In the genomic region with DNA sequence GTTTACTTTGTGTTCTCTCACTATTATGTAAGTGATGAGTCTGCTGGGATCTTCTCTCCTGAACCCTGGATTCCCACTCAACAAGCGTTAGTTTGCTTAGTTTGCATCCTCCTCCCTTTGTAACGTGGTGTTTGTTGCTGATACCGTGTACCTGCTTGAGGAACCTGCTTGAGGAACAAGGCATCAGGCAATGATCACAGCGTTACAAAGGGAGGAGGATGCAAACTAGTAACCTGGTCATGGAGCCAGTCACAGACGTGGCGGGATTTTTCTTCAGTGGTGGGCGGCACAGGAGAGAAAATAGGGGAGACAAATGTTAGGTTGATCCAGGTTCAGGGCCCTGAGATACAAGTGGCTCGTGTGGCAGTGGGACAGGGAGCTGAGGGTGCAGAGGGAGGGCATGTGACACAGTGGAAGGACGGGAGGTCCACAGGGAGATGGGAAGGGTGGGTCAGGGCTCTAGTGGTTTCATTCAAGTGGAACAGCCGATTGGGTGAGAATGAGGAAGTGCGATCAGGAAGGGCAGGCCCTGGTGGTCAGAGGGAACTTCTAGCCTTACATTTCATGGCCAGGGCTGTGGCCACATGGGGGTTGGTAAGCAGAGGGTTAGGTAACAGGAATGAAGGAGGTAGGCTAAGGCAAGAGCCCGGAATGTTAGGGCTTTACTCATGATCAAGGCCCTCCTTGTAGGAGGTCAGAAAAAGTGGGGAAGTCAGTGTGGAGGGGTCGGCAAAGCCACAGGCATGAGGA, we compare ENCODE assay signal across 9 cellular contexts. TPM values are rescaled to one million over a fixed set of nuclear protein-coding genes. Genes with fewer than 3 reads are reported as not detected.
DNase-seq lines count a peak whose midpoint lies in the region; ATAC-seq and TF ChIP-seq lines count a peak whose summit lies in the region.
"Had no signal": no experiment of that assay in that cellular context is flagged by ENCODE, and none has a peak within 500 bp of the region (broad histone marks: within the 10 kb centered on the region; RNA-seq: fewer than 3 reads in every experiment).

No MANE protein-coding gene starts in this region.

- H3K4me3 ChIP-seq in heart left ventricle (no peak overlapping the region), upper lobe of right lung (no peak overlapping the region)

- ATAC-seq in GM21447 (IDR thresholded peaks at IDR 0.05; ENCODE audit: unreplicated experiment): peak; percentile 74
- ATAC-seq in heart left ventricle: peak; percentile 47 to 84 (median 68)
- peak; percentile 94 for ATAC-seq in upper lobe of right lung

- no peaks in the 10 kb centered on the region for H3K36me3 ChIP-seq in heart left ventricle
- H3K36me3 ChIP-seq in upper lobe of right lung: no peaks in the 10 kb centered on the region

- no peak for TF ChIP-seq CTCF in heart left ventricle (IDR thresholded peaks at IDR 0.05)
- no peak for TF ChIP-seq CTCF in upper lobe of right lung (IDR thresholded peaks at IDR 0.05)

- peak overlapping the region in 1 of 12 donors; percentile 77 for H3K27ac ChIP-seq in heart left ventricle
- no peak overlapping the region for H3K27ac ChIP-seq in upper lobe of right lung

- intact Hi-C loops in heart left ventricle (cut with DNase I): no loop called here
- intact Hi-C loops in upper lobe of right lung (cut with DNase I): no loop called here

- peaks cover 0 to 10% (median 0%) of the 10 kb centered on the region in 12 donors for H3K9me3 ChIP-seq in heart left ventricle
- no peaks in the 10 kb centered on the region for H3K9me3 ChIP-seq in upper lobe of right lung

- peaks cover 0 to 50% (median 0%) of the 10 kb centered on the region in 12 donors for H3K4me1 ChIP-seq in heart left ventricle
- no peaks in the 10 kb centered on the region for H3K4me1 ChIP-seq in upper lobe of right lung

- TF ChIP-seq POLR2A in heart left ventricle (IDR thresholded peaks at IDR 0.05): no peak

- 74 to 82% (median 79%) methylated on average over 13 of the region's 13 CpGs for WGBS in heart left ventricle, 4 donors

- no peaks in the 10 kb centered on the region for H3K27me3 ChIP-seq in heart left ventricle
- no peaks in the 10 kb centered on the region for H3K27me3 ChIP-seq in upper lobe of right lung

- DNase-seq in MV-4-11 (lab: John Stamatoyannopoulos, UW): peak; percentile 84
- peak in 4 of 5 donors; percentile 32 to 46 (median 44) for DNase-seq in heart left ventricle
- peak; percentile 73 for DNase-seq in upper lobe of right lung
- DNase-seq in putamen (ENCODE audit: low spot score): no peak
- no peak for DNase-seq in T-helper 9 cell
- DNase-seq in amniotic stem cell (lab: John Stamatoyannopoulos, UW): no peak
- DNase-seq: activated CD4-positive, alpha-beta T cell treated with anti-CD3 and anti-CD28 coated beads for 48 hours; NCI-H510A had no signal

RNA-seq across cellular contexts. Expression of a gene that starts 38.0 kb away (rescaled TPM):
- total RNA-seq in heart left ventricle: 10 to 100 TPM in 1 of 9 donors, 1 to 10 TPM in 5, under 1 TPM in 3; 0.36 to 22.1 (median 1.2) TPM
- under 1 TPM; 0.38 to 0.82 TPM for polyA plus RNA-seq in heart left ventricle
- 73.8 TPM for total RNA-seq in upper lobe of right lung

Comparison
In these comparisons a context has a peak if more than half of its experiments do, and no peak if none do; other contexts are left out.
1. DNase-seq: peak in MV-4-11 (single experiment), heart left ventricle (4 of 5) and upper lobe of right lung (single experiment); none in putamen (single experiment), T-helper 9 cell (single experiment) and amniotic stem cell (single experiment).
2. Peak in every context shown above with its lines, with median percentiles within 50 percentile points of each other: ATAC-seq.